ENCODE assay signal across 14 cellular contexts in genomic region chr2:12506846-12507245, GRCh38.
DNase-seq lines count a peak whose midpoint lies in the region; ATAC-seq and TF ChIP-seq lines count a peak whose summit lies in the region.
"Had no signal": no experiment of that assay in that cellular context is flagged by ENCODE, and none has a peak within 500 bp of the region (broad histone marks: within the 10 kb centered on the region; RNA-seq: fewer than 3 reads in every experiment).

No MANE protein-coding gene starts in this region.

- POLR2A ChIA-PET in CD8-positive, alpha-beta T cell (lab: Charles Lee) = interaction anchor here (1.6 to 1.7 kb wide), 2 partner anchors 11 to 18 kb away, joined by 4 to 7 read pairs; no protein-coding TSS in a partner anchor
- POLR2A ChIA-PET in Panc1 (lab: Charles Lee) = no interaction called here

- H3K4me1 ChIP-seq in CD8-positive, alpha-beta T cell (ENCODE audit: insufficient read depth, low read length) = peaks cover 61% of the 10 kb centered on the region
- H3K4me1 ChIP-seq in Panc1 (ENCODE audit: control insufficient read depth, insufficient read depth, low read length) = no peaks in the 10 kb centered on the region; the same call in 1 of the 2 replicates
- H3K4me1 ChIP-seq: neural progenitor cell had no signal

- H3K36me3 ChIP-seq in CD8-positive, alpha-beta T cell (ENCODE audit: insufficient read depth, low read length) = no peaks in the 10 kb centered on the region
- H3K36me3 ChIP-seq in Panc1 (ENCODE audit: control insufficient read depth, insufficient read depth, low read length) = no peaks in the 10 kb centered on the region
- H3K36me3 ChIP-seq: neural progenitor cell had no signal

- no peak for TF ChIP-seq CTCF in CD8-positive, alpha-beta T cell (IDR thresholded peaks at IDR 0.05)
- TF ChIP-seq CTCF in Panc1 (IDR thresholded peaks at IDR 0.05) = no peak
- TF ChIP-seq CTCF in fibroblast of mammary gland (conservative IDR thresholded peaks at IDR 0.05; ENCODE audit: control insufficient read depth, insufficient read depth, low read depth, low read length) = no peak

- BruUV-seq in Panc1 (replicated peaks; lab: Mats Ljungman, UMichigan) = no TSS peak

- H3K9me3 ChIP-seq in CD8-positive, alpha-beta T cell (ENCODE audit: low read length) = no peaks in the 10 kb centered on the region
- H3K9me3 ChIP-seq in Panc1 (ENCODE audit: control insufficient read depth, insufficient read depth, low read depth, low read length) = no peaks in the 10 kb centered on the region

- in situ Hi-C loops in Panc1 (cut with HindIII; ENCODE audit: low pct_unique_long_range_greater_than_20kb, low sequenced_read_pairs) = no loop called here

- ATAC-seq in CD8-positive, alpha-beta T cell = no peak
- ATAC-seq in GM21390 (IDR thresholded peaks at IDR 0.05; ENCODE audit: unreplicated experiment) (peak; percentile 1), Panc1 (no peak), left colon (no peak)

- no peak for DNase-seq in CD8-positive, alpha-beta T cell
- DNase-seq in Panc1 (ENCODE audit: low read depth, low spot score) (no peak), fibroblast of mammary gland (ENCODE audit: low read depth) (peak; percentile 22), NCI-H748 (lab: John Stamatoyannopoulos, UW; ENCODE audit: unreplicated experiment) (no peak), GM03348 (ENCODE audit: low spot score) (no peak), NCI-H1092 (lab: John Stamatoyannopoulos, UW) (no peak), left colon (no peak)
- DNase-seq: NCI-H526, Right ventricle myocardium superior, substantia nigra had no signal

- H3K9me3 Mint-ChIP-seq in CD8-positive, alpha-beta T cell = peaks cover 6% of the 10 kb centered on the region
- H3K9me3 Mint-ChIP-seq: dendritic cell treated with granulocyte-macrophage colony-stimulating factor and Interleukin-4, amounts not matched to agents 40 ng/mL and 50 ng/mL, for 4 days; neural progenitor cell had no signal

- no peaks in the 10 kb centered on the region for H3K27me3 Mint-ChIP-seq in CD8-positive, alpha-beta T cell (ENCODE audit: low read depth)

- H3K27ac ChIP-seq in CD8-positive, alpha-beta T cell (ENCODE audit: low read depth, low read length) = no peak overlapping the region
- H3K27ac ChIP-seq in Panc1 (ENCODE audit: low read length) = peak overlapping the region; percentile 36; the same call in 1 of the 2 replicates
- H3K27ac ChIP-seq: neural progenitor cell had no signal

- H3K4me3 ChIP-seq in CD8-positive, alpha-beta T cell (ENCODE audit: low read depth, low read length) = no peak overlapping the region
- H3K4me3 ChIP-seq in Panc1 (ENCODE audit: low read depth in 2 of 2, low read length in 2 of 2) = no peak overlapping the region
- no peak overlapping the region for H3K4me3 ChIP-seq in fibroblast of mammary gland (ENCODE audit: control insufficient read depth, low read depth, low read length)
- H3K4me3 ChIP-seq: neural progenitor cell had no signal

- H3K27ac Mint-ChIP-seq in CD8-positive, alpha-beta T cell = peak overlapping the region; percentile 38
- H3K27ac Mint-ChIP-seq: dendritic cell treated with granulocyte-macrophage colony-stimulating factor and Interleukin-4, amounts not matched to agents 40 ng/mL and 50 ng/mL, for 4 days; neural progenitor cell had no signal

- H3K4me3 Mint-ChIP-seq in CD8-positive, alpha-beta T cell = peak overlapping the region; percentile 50
- H3K4me3 Mint-ChIP-seq: dendritic cell treated with granulocyte-macrophage colony-stimulating factor and Interleukin-4, amounts not matched to agents 40 ng/mL and 50 ng/mL, for 4 days; neural progenitor cell had no signal

- no peaks in the 10 kb centered on the region for H3K27me3 ChIP-seq in CD8-positive, alpha-beta T cell (ENCODE audit: insufficient read depth, low read length)
- H3K27me3 ChIP-seq in Panc1 (ENCODE audit: control insufficient read depth, insufficient read depth, low read length) = no peaks in the 10 kb centered on the region
- H3K27me3 ChIP-seq: neural progenitor cell had no signal

- H3K36me3 Mint-ChIP-seq in CD8-positive, alpha-beta T cell = no peaks in the 10 kb centered on the region
- H3K36me3 Mint-ChIP-seq: CD14-positive monocyte, neural progenitor cell had no signal

- intact Hi-C loops in CD8-positive, alpha-beta T cell (cut with DNase I, micrococcal nuclease) = loop anchor here in 1 of 2 experiments (5.0 kb wide), 3 partner anchors 50 to 210 kb away; partner anchors contain the start of gene TRIB2
- intact Hi-C loops in Panc1 (cut with micrococcal nuclease; ENCODE audit: unreplicated experiment) = no loop called here
- intact Hi-C loops in left colon (cut with DNase I, micrococcal nuclease) = no loop called here

- peaks cover 92% of the 10 kb centered on the region for H3K4me1 Mint-ChIP-seq in CD8-positive, alpha-beta T cell (ENCODE audit: low read depth)
- H3K4me1 Mint-ChIP-seq: neural progenitor cell had no signal

- CTCF ChIA-PET in CD8-positive, alpha-beta T cell (lab: Charles Lee) = no interaction called here
- CTCF ChIA-PET in Panc1 (lab: Charles Lee) = no interaction called here
